In genomic region chr14:22492601-22493000, GRCh38 we compare ENCODE assay signal across 16 cellular contexts.
DNase-seq lines count a peak whose midpoint lies in the region; TF ChIP-seq lines count a peak whose summit lies in the region.
"Had no signal": no experiment of that assay in that cellular context is flagged by ENCODE, and none has a peak within 500 bp of the region (broad histone marks: within the 10 kb centered on the region; RNA-seq: fewer than 3 reads in every experiment).

No MANE protein-coding gene starts in this region.

- no peaks in the 10 kb centered on the region for H3K9me2 ChIP-seq in Loucy (replicated peaks; ENCODE audit: low read depth, low read length)

- H3K36me3 ChIP-seq in Loucy (ENCODE audit: insufficient read depth, low read length) (peaks cover 57% of the 10 kb centered on the region; the same call in 1 of the 2 replicates), spleen (no peaks in the 10 kb centered on the region), endodermal cell (ENCODE audit: control insufficient read depth, insufficient read depth, low read length) (no peaks in the 10 kb centered on the region)
- H3K36me3 ChIP-seq: thoracic aorta had no signal

- peak overlapping the region; percentile 35 for H3K9ac ChIP-seq in Loucy (ENCODE audit: low read depth, low read length, poor library complexity, severe bottlenecking)
- no peak overlapping the region for H3K9ac ChIP-seq in endodermal cell (ENCODE audit: extremely low read depth, low read length, poor library complexity, severe bottlenecking)

- no peaks in the 10 kb centered on the region for H3F3A ChIP-seq in Loucy (ENCODE audit: low read depth)

- peaks cover 98% of the 10 kb centered on the region for H3K79me2 ChIP-seq in Loucy (ENCODE audit: insufficient read depth, low read length)

- intact Hi-C loops in spleen (cut with DNase I; ENCODE audit: low total_unique reads): no loop called here

- no peaks in the 10 kb centered on the region for H3K9me3 ChIP-seq in Loucy (ENCODE audit: insufficient read depth, low read depth, low read length)
- no peaks in the 10 kb centered on the region for H3K9me3 ChIP-seq in spleen
- no peaks in the 10 kb centered on the region for H3K9me3 ChIP-seq in endodermal cell (ENCODE audit: control insufficient read depth, low read length)
- H3K9me3 ChIP-seq: psoas muscle, thoracic aorta had no signal

- DNase-seq in activated CD4-positive, alpha-beta T cell treated with anti-CD3 and anti-CD28 coated beads, Interleukin-2, amount 10 ng/mL, durations not matched to agents 7 days and 5 days: no peak
- DNase-seq in activated CD4-positive, alpha-beta T cell treated with anti-CD3 and anti-CD28 coated beads, Interleukin-2, amount 50 U/mL, for 48 hours: no peak
- no peak for DNase-seq in activated naive CD8-positive, alpha-beta T cell treated with anti-CD3 and anti-CD28 coated beads for 36 hours
- DNase-seq in spleen (no peak), NCI-H1417 treated with DMSO at 0.1 percent for 48 hours (lab: John Stamatoyannopoulos, UW) (no peak), DMS53 (lab: John Stamatoyannopoulos, UW) (no peak), endodermal cell (no peak)
- DNase-seq: ACHN; Calu3; NCI-H1436 treated with DMSO at 0.1 percent for 48 hours; NCI-H524 treated with DMSO at 0.1 percent for 48 hours; psoas muscle; stimulated activated CD4-positive, alpha-beta T cell treated with anti-CD3 and anti-CD28 coated beads, Interleukin-15, amount 100 ng/mL, for 24 hours had no signal

- no peaks in the 10 kb centered on the region for H3K27me3 Mint-ChIP-seq in activated CD4-positive, alpha-beta T cell treated with anti-CD3 and anti-CD28 coated beads, Interleukin-2, amount 10 ng/mL, durations not matched to agents 7 days and 5 days
- no peaks in the 10 kb centered on the region for H3K27me3 Mint-ChIP-seq in activated naive CD8-positive, alpha-beta T cell treated with anti-CD3 and anti-CD28 coated beads for 36 hours
- no peaks in the 10 kb centered on the region for H3K27me3 Mint-ChIP-seq in endodermal cell (ENCODE audit: insufficient read depth)

- no peak for TF ChIP-seq POLR2A in spleen (IDR thresholded peaks at IDR 0.05)

- 66 to 74% (median 73%) methylated on average over 4 of the region's 4 CpGs for WGBS in spleen, 5 donors
- 94% methylated on average over 4 of the region's 4 CpGs; no CpG with 5 or more reads in 1 of the 2 experiments for WGBS in endodermal cell (ENCODE audit: insufficient coverage in 1 of 2, insufficient read length in 1 of 2), 2 experiments

- H3K4me2 ChIP-seq in Loucy (ENCODE audit: low read depth, low read length, poor library complexity, severe bottlenecking): no peak overlapping the region

- peaks cover 26% of the 10 kb centered on the region for H3K4me1 Mint-ChIP-seq in activated CD4-positive, alpha-beta T cell treated with anti-CD3 and anti-CD28 coated beads, Interleukin-2, amount 10 ng/mL, durations not matched to agents 7 days and 5 days
- peaks cover 11% of the 10 kb centered on the region for H3K4me1 Mint-ChIP-seq in activated naive CD8-positive, alpha-beta T cell treated with anti-CD3 and anti-CD28 coated beads for 36 hours
- peaks cover 52% of the 10 kb centered on the region for H3K4me1 Mint-ChIP-seq in endodermal cell

- no peak overlapping the region for H3K4me3 ChIP-seq in Loucy (ENCODE audit: low read length, poor library complexity, severe bottlenecking)
- peak overlapping the region in 1 of 8 donors; percentile 49 for H3K4me3 ChIP-seq in spleen
- no peak overlapping the region for H3K4me3 ChIP-seq in endodermal cell (ENCODE audit: low read length)
- H3K4me3 ChIP-seq: psoas muscle, thoracic aorta had no signal

- H3K4me1 ChIP-seq in Loucy (ENCODE audit: insufficient read depth, low read length, poor library complexity, severe bottlenecking) (peaks cover 90% of the 10 kb centered on the region), spleen (peaks cover 0 to 57% (median 14%) of the 10 kb centered on the region in 6 donors), endodermal cell (ENCODE audit: control insufficient read depth, insufficient read depth, low read length) (peaks cover 4% of the 10 kb centered on the region)
- H3K4me1 ChIP-seq: psoas muscle had no signal

- POLR2A ChIA-PET in activated CD4-positive, alpha-beta T cell treated with anti-CD3 and anti-CD28 coated beads, Interleukin-2, amount 10 ng/mL, durations not matched to agents 7 days and 5 days (lab: Charles Lee): interaction anchor here (0.7 kb wide), 1 partner anchor 573 kb away, joined by 3 read pairs; no protein-coding TSS in a partner anchor

- TF ChIP-seq CTCF in Loucy (conservative IDR thresholded peaks at IDR 0.05; ENCODE audit: low read length): no peak
- no peak for TF ChIP-seq CTCF in spleen (IDR thresholded peaks at IDR 0.05 in 8 of 11, conservative IDR thresholded peaks at IDR 0.05 in 3 of 11)
- TF ChIP-seq CTCF in endodermal cell (conservative IDR thresholded peaks at IDR 0.05): no peak

- CTCF ChIA-PET in activated CD4-positive, alpha-beta T cell treated with anti-CD3 and anti-CD28 coated beads, Interleukin-2, amount 10 ng/mL, durations not matched to agents 7 days and 5 days (lab: Charles Lee): interaction anchor here (0.5 to 1.7 kb wide), 4 partner anchors 48 to 1062 kb away, joined by 3 to 4 read pairs (median 4); no protein-coding TSS in a partner anchor

- H3K27ac ChIP-seq in spleen: peak overlapping the region in 6 of 8 donors; percentile 33 to 90 (median 52)
- H3K27ac ChIP-seq in endodermal cell (ENCODE audit: low read depth, low read length): no peak overlapping the region
- H3K27ac ChIP-seq: psoas muscle, thoracic aorta had no signal

- no peaks in the 10 kb centered on the region for H3K9me3 Mint-ChIP-seq in activated CD4-positive, alpha-beta T cell treated with anti-CD3 and anti-CD28 coated beads, Interleukin-2, amount 10 ng/mL, durations not matched to agents 7 days and 5 days
- no peaks in the 10 kb centered on the region for H3K9me3 Mint-ChIP-seq in activated naive CD8-positive, alpha-beta T cell treated with anti-CD3 and anti-CD28 coated beads for 36 hours
- H3K9me3 Mint-ChIP-seq in endodermal cell: no peaks in the 10 kb centered on the region
- H3K9me3 Mint-ChIP-seq: WTC11 had no signal

- no peaks in the 10 kb centered on the region for H3K27me3 ChIP-seq in Loucy (ENCODE audit: insufficient read depth, low read length, poor library complexity, severe bottlenecking)
- no peaks in the 10 kb centered on the region for H3K27me3 ChIP-seq in spleen (replicated peaks in 1 of 7)
- no peaks in the 10 kb centered on the region for H3K27me3 ChIP-seq in endodermal cell (ENCODE audit: control insufficient read depth, insufficient read depth, low read length, poor library complexity, severe bottlenecking)

- H3K36me3 Mint-ChIP-seq in activated CD4-positive, alpha-beta T cell treated with anti-CD3 and anti-CD28 coated beads, Interleukin-2, amount 10 ng/mL, durations not matched to agents 7 days and 5 days (ENCODE audit: low read depth): peaks cover 97% of the 10 kb centered on the region
- H3K36me3 Mint-ChIP-seq in activated naive CD8-positive, alpha-beta T cell treated with anti-CD3 and anti-CD28 coated beads for 36 hours: peaks cover 79% of the 10 kb centered on the region
- H3K36me3 Mint-ChIP-seq in endodermal cell (ENCODE audit: low read depth): no peaks in the 10 kb centered on the region
- H3K36me3 Mint-ChIP-seq: WTC11 had no signal

- peak overlapping the region; percentile 85 for H3K4me3 Mint-ChIP-seq in activated CD4-positive, alpha-beta T cell treated with anti-CD3 and anti-CD28 coated beads, Interleukin-2, amount 10 ng/mL, durations not matched to agents 7 days and 5 days
- H3K4me3 Mint-ChIP-seq in activated naive CD8-positive, alpha-beta T cell treated with anti-CD3 and anti-CD28 coated beads for 36 hours: peak overlapping the region; percentile 90
- H3K4me3 Mint-ChIP-seq in endodermal cell: no peak overlapping the region
- H3K4me3 Mint-ChIP-seq: WTC11 had no signal

- no peak overlapping the region for H2AFZ ChIP-seq in Loucy (ENCODE audit: low read length)

- peaks cover 38% of the 10 kb centered on the region for H4K20me1 ChIP-seq in Loucy (ENCODE audit: insufficient read depth, low read length, poor library complexity, severe bottlenecking)

- peak overlapping the region; percentile 88 for H3K27ac Mint-ChIP-seq in activated CD4-positive, alpha-beta T cell treated with anti-CD3 and anti-CD28 coated beads, Interleukin-2, amount 10 ng/mL, durations not matched to agents 7 days and 5 days
- H3K27ac Mint-ChIP-seq in activated naive CD8-positive, alpha-beta T cell treated with anti-CD3 and anti-CD28 coated beads for 36 hours: peak overlapping the region; percentile 99
- H3K27ac Mint-ChIP-seq in endodermal cell: no peak overlapping the region
- H3K27ac Mint-ChIP-seq: WTC11 had no signal
